8 cellular contexts compared by ENCODE assay signal in the genomic region with DNA sequence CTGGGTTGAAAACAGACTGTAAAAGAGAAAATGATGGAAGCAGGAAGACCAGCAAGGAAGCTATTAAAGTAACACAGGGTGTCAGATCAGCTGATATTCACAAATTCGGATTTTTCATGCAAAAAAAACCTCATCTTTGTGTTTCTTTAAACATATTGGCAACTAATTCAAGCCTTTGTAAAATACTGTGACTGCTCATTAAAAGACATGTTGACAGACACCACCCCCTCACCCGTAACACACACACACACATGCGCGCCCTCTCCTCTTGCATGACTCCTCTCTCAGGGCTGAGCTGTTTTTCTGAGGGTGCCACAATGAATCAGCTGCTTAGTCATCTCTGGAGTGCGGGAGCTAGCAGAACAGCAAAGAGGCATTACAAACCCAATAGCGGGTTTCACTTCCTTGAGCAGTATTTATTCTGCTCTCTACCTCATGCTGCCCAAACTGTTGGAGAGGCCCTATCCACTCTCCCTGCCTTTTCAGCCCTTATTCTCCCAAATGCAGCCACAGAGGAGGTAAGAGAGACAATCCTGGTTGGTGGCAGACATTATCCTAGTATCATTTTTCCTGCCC. TPM values are rescaled to one million over a fixed set of nuclear protein-coding genes. Genes with fewer than 3 reads are reported as not detected.
DNase-seq lines count a peak whose midpoint lies in the region; ATAC-seq and TF ChIP-seq lines count a peak whose summit lies in the region.

No MANE protein-coding gene starts in this region.

- peak; percentile 99 for ATAC-seq in GM21423 (IDR thresholded peaks at IDR 0.05; ENCODE audit: unreplicated experiment)

- peaks cover 6% of the 10 kb centered on the region for H3K4me1 ChIP-seq in cardiac muscle cell (ENCODE audit: low read depth)

- no peak overlapping the region for H3K27ac ChIP-seq in cardiac muscle cell

- no peaks in the 10 kb centered on the region for H3K9me3 ChIP-seq in cardiac muscle cell (ENCODE audit: low read depth)

- no peaks in the 10 kb centered on the region for H3K36me3 ChIP-seq in cardiac muscle cell

- in situ Hi-C loops in Caki2 (cut with HindIII; ENCODE audit: low pct_unique_long_range_greater_than_20kb, low sequenced_read_pairs) = no loop called here

- H3K27me3 ChIP-seq in cardiac muscle cell = no peaks in the 10 kb centered on the region

- no peak for TF ChIP-seq CTCF in cardiac muscle cell (IDR thresholded peaks at IDR 0.05; ENCODE audit: low read depth, low read length)

- H3K4me3 ChIP-seq in cardiac muscle cell = no peak overlapping the region
- no peak overlapping the region for H3K4me3 ChIP-seq in skeletal muscle cell (ENCODE audit: low read depth, low read length)

- DNase-seq in Caki2 (ENCODE audit: low read depth) (peak; percentile 86), HS-27A (ENCODE audit: low read depth) (peak; percentile 89), SIG-M5 (lab: John Stamatoyannopoulos, UW) (peak; percentile 94), cardiac muscle cell (ENCODE audit: low read depth in 1 of 2, low spot score in 1 of 2) (peak; percentile 6 to 94), skeletal muscle cell (ENCODE audit: low read depth) (peak; percentile 99), cerebellar cortex (ENCODE audit: low spot score) (no peak)
- DNase-seq in activated effector memory CD4-positive, alpha-beta T cell treated with anti-CD3 and anti-CD28 coated beads, Interleukin-2, amount 50 U/mL, for 16 hours = peak; percentile 93

RNA-seq across cellular contexts. Expression of gene CCDC80, which starts 35.8 kb away (rescaled TPM):
- total RNA-seq in Caki2 (2014; rRNA removed; shearing (Covaris generic); ENCODE audit: low replicate concordance) = 0.26 and 1.3 TPM in 2 replicates
- 21.7 and 26.4 TPM in 2 replicates for total RNA-seq in cardiac muscle cell
- 27.7 and 33.3 TPM in 2 replicates for polyA plus RNA-seq in cardiac muscle cell
